ENCODE assay signal across 1 cellular context in the genomic region with DNA sequence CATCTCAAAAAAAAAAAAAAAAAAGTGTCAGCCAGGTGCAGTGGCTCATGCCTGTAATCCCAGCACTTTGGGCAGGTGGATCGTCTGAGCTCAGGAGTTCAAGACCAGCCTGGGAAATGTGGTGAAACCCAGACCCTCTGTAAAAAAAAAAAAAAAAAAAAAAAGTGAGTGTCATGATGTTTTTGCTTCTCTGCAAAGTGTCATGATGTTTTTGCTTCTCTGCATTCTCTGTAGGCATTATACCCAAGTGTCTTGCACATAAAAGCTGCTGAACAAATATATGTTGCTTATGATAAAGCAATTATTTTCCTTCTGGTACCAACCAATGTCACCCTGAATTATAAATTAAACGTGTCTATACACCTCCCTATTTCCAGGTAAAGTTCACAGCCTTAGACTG.
TF ChIP-seq lines count a peak whose summit lies in the region.

No MANE protein-coding gene starts in this region.

TF ChIP-seq in IMR-90, 13 proteins besides CTCF, POLR2A, EP300 and RAD21:
- TF ChIP-seq RFX5 (IDR thresholded peaks at IDR 0.05; ENCODE audit: low read depth, low read length) (no peak), RCOR1 (IDR thresholded peaks at IDR 0.05; ENCODE audit: insufficient replicate concordance, low read length) (no peak), BHLHE40 (IDR thresholded peaks at IDR 0.05; ENCODE audit: low read depth, low read length) (no peak), CEBPB (IDR thresholded peaks at IDR 0.05; ENCODE audit: low read depth, low read length) (no peak), SMC3 (IDR thresholded peaks at IDR 0.05; ENCODE audit: low read depth, low read length) (no peak), CHD1 (IDR thresholded peaks at IDR 0.05; ENCODE audit: low read depth, low read length) (no peak), MAFK (IDR thresholded peaks at IDR 0.05; ENCODE audit: low read depth, low read length) (no peak), FOS (IDR thresholded peaks at IDR 0.05; ENCODE audit: low read depth, low read length) (no peak), MXI1 (IDR thresholded peaks at IDR 0.05; ENCODE audit: borderline replicate concordance, low read depth, low read length) (no peak), NFE2L2 (IDR thresholded peaks at IDR 0.05; ENCODE audit: low read depth, low read length) (no peak)
- TF ChIP-seq, protein P1, sequence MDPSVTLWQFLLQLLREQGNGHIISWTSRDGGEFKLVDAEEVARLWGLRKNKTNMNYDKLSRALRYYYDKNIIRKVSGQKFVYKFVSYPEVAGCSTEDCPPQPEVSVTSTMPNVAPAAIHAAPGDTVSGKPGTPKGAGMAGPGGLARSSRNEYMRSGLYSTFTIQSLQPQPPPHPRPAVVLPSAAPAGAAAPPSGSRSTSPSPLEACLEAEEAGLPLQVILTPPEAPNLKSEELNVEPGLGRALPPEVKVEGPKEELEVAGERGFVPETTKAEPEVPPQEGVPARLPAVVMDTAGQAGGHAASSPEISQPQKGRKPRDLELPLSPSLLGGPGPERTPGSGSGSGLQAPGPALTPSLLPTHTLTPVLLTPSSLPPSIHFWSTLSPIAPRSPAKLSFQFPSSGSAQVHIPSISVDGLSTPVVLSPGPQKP (IDR thresholded peaks at IDR 0.05; ENCODE audit: borderline replicate concordance, low read depth, low read length): no peak
- TF ChIP-seq, protein P2, sequence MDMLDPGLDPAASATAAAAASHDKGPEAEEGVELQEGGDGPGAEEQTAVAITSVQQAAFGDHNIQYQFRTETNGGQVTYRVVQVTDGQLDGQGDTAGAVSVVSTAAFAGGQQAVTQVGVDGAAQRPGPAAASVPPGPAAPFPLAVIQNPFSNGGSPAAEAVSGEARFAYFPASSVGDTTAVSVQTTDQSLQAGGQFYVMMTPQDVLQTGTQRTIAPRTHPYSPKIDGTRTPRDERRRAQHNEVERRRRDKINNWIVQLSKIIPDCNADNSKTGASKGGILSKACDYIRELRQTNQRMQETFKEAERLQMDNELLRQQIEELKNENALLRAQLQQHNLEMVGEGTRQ (IDR thresholded peaks at IDR 0.05; ENCODE audit: low read depth, low read length): no peak
